Comparison of ENCODE assay signal across 21 cellular contexts in the genomic region with DNA sequence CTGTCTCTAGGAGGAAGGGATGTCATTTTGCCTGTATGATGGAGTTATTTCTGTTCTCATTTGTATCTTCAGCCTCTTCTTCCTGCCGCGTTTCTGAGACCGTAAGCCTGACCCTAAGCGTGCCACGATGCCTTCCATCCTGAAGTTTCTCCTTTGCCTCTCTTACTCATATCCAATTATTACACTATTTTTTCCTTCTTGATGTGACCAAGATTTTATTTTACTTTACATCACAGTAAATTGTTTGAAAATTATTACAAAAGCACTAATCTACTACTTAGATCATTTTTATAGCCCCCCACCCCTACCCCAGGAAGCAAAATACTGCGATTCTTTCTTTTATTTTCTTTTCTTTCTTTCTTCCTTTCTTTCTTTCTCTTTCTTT.
DNase-seq lines count a peak whose midpoint lies in the region; FAIRE-seq and TF ChIP-seq lines count a peak whose summit lies in the region.
"Had no signal": no experiment of that assay in that cellular context is flagged by ENCODE, and none has a peak within 500 bp of the region (broad histone marks: within the 10 kb centered on the region; RNA-seq: fewer than 3 reads in every experiment).

No MANE protein-coding gene starts in this region.

- peaks cover 20 to 25% of the 10 kb centered on the region in 2 donors for H3K4me1 ChIP-seq in thyroid gland
- H3K4me1 ChIP-seq: prostate gland, testis had no signal

- no peak for DNase-seq in activated naive CD4-positive, alpha-beta T cell treated with anti-CD3 and anti-CD28 coated beads, Interleukin-2, amount 50 U/mL, for 16 hours
- DNase-seq in dorsolateral prefrontal cortex: no peak
- DNase-seq in midbrain (lab: John Stamatoyannopoulos, UW): peak; percentile 41
- no peak for DNase-seq in thyroid gland
- DNase-seq in GM12892 (ENCODE audit: insufficient read length): no peak
- no peak for DNase-seq in iPS-NIHi7 (ENCODE audit: extremely low spot score)
- no peak for DNase-seq in progenitor cell of endocrine pancreas (ENCODE audit: low spot score, unreplicated experiment)
- DNase-seq: 8988T; activated naive CD4-positive, alpha-beta T cell treated with Interleukin-2 at 50 U/mL for 16 hours; activated T-cell treated with anti-CD3 and anti-CD28 coated beads, Interleukin-2, amount 50 U/mL, for 48 hours; CD8-positive, alpha-beta memory T cell; DMS79 treated with DMSO at 0.1 percent for 48 hours; NCI-H1092 treated with DMSO at 0.1 percent for 48 hours; NCI-H2029; NCI-H345; NCI-H82; testis had no signal

- peaks cover 2% of the 10 kb centered on the region for H3K4me1 Mint-ChIP-seq in activated naive CD4-positive, alpha-beta T cell treated with anti-CD3 and anti-CD28 coated beads, Interleukin-2, amount 50 U/mL, for 24 hours
- peaks cover 11% of the 10 kb centered on the region for H3K4me1 Mint-ChIP-seq in progenitor cell of endocrine pancreas (ENCODE audit: low read depth)

- no peaks in the 10 kb centered on the region for H3K9me3 Mint-ChIP-seq in activated naive CD4-positive, alpha-beta T cell treated with anti-CD3 and anti-CD28 coated beads, Interleukin-2, amount 50 U/mL, for 24 hours
- no peaks in the 10 kb centered on the region for H3K9me3 Mint-ChIP-seq in progenitor cell of endocrine pancreas (ENCODE audit: low read depth)
- H3K9me3 Mint-ChIP-seq: CD8-positive, alpha-beta memory T cell; stimulated activated memory B cell treated with anti-CD40 and anti-IgM and Interleukin-4, amounts not matched to agents 10 μg/mL and 1 μg/mL and 100 μg/mL, for 72 hours had no signal

- no peak for FAIRE-seq in GM12892 (lab: Jason Lieb, UNC)

- TF ChIP-seq POLR2A in thyroid gland (IDR thresholded peaks at IDR 0.05) (no peak), GM12892 (IDR thresholded peaks at IDR 0.05; ENCODE audit: low read depth, low read length) (no peak)

- H3K4me3 ChIP-seq in dorsolateral prefrontal cortex (peak overlapping the region in 58 of 59 donors; percentile 5 to 65 (median 37)), thyroid gland (replicated peaks in 1 of 3) (no peak overlapping the region)
- H3K4me3 ChIP-seq: prostate gland, smooth muscle cell, testis had no signal

- peak overlapping the region; percentile 37 for H3K27ac Mint-ChIP-seq in activated naive CD4-positive, alpha-beta T cell treated with anti-CD3 and anti-CD28 coated beads, Interleukin-2, amount 50 U/mL, for 24 hours
- H3K27ac Mint-ChIP-seq in progenitor cell of endocrine pancreas: no peak overlapping the region
- H3K27ac Mint-ChIP-seq: stimulated activated memory B cell treated with anti-CD40 and anti-IgM and Interleukin-4, amounts not matched to agents 10 μg/mL and 1 μg/mL and 100 μg/mL, for 72 hours had no signal

- H3K27me3 ChIP-seq in dorsolateral prefrontal cortex (no peaks in the 10 kb centered on the region), thyroid gland (no peaks in the 10 kb centered on the region)
- H3K27me3 ChIP-seq: testis had no signal

- intact Hi-C loops in dorsolateral prefrontal cortex (cut with DNase I) (no loop called here), thyroid gland (cut with DNase I) (no loop called here)

- no peaks in the 10 kb centered on the region for H3K36me3 ChIP-seq in thyroid gland
- H3K36me3 ChIP-seq: prostate gland had no signal

- H3K36me3 Mint-ChIP-seq in activated naive CD4-positive, alpha-beta T cell treated with anti-CD3 and anti-CD28 coated beads, Interleukin-2, amount 50 U/mL, for 24 hours: no peaks in the 10 kb centered on the region
- H3K36me3 Mint-ChIP-seq in progenitor cell of endocrine pancreas (ENCODE audit: insufficient read depth): peaks cover 4% of the 10 kb centered on the region

- TF ChIP-seq CTCF in dorsolateral prefrontal cortex (IDR thresholded peaks at IDR 0.05 in 54 of 56, conservative IDR thresholded peaks at IDR 0.05 in 2 of 56; ENCODE audit: low read depth in 1 of 56, partially characterized antibody in 56 of 56) (peak in 2 of 56 donors; percentile 4 to 15), thyroid gland (IDR thresholded peaks at IDR 0.05) (no peak), progenitor cell of endocrine pancreas (IDR thresholded peaks at IDR 0.05; ENCODE audit: unreplicated experiment) (no peak)

- H3K4me3 Mint-ChIP-seq in activated naive CD4-positive, alpha-beta T cell treated with anti-CD3 and anti-CD28 coated beads, Interleukin-2, amount 50 U/mL, for 24 hours: no peak overlapping the region
- no peak overlapping the region for H3K4me3 Mint-ChIP-seq in progenitor cell of endocrine pancreas (ENCODE audit: low read depth)
- H3K4me3 Mint-ChIP-seq: CD8-positive, alpha-beta memory T cell; stimulated activated memory B cell treated with anti-CD40 and anti-IgM and Interleukin-4, amounts not matched to agents 10 μg/mL and 1 μg/mL and 100 μg/mL, for 72 hours had no signal

- no peaks in the 10 kb centered on the region for H3K27me3 Mint-ChIP-seq in activated naive CD4-positive, alpha-beta T cell treated with anti-CD3 and anti-CD28 coated beads, Interleukin-2, amount 50 U/mL, for 24 hours
- H3K27me3 Mint-ChIP-seq in progenitor cell of endocrine pancreas: no peaks in the 10 kb centered on the region
- H3K27me3 Mint-ChIP-seq: stimulated activated memory B cell treated with anti-CD40 and anti-IgM and Interleukin-4, amounts not matched to agents 10 μg/mL and 1 μg/mL and 100 μg/mL, for 72 hours had no signal

- H3K9me3 ChIP-seq in thyroid gland: no peaks in the 10 kb centered on the region
- H3K9me3 ChIP-seq: prostate gland, testis had no signal

- H3K27ac ChIP-seq in dorsolateral prefrontal cortex (peak overlapping the region in 51 of 59 donors; percentile 1 to 82 (median 55)), thyroid gland (peak overlapping the region in 2 of 3 donors; percentile 43 to 65)
- H3K27ac ChIP-seq: prostate gland, testis had no signal

- 71 to 76% methylated on average over 6 of the region's 6 CpGs for WGBS in thyroid gland, 2 donors

Comparison
In these comparisons a context has a peak if more than half of its experiments do, and no peak if none do; other contexts are left out.
1. H3K4me3 ChIP-seq: peak in dorsolateral prefrontal cortex (58 of 59); none in thyroid gland (0 of 3).